In genomic region chr12:123469978-123470377, GRCh38 we compare ENCODE assay signal across 26 cellular contexts.
"Had no signal": no experiment of that assay in that cellular context is flagged by ENCODE, and none has a peak within 500 bp of the region (broad histone marks: within the 10 kb centered on the region; RNA-seq: fewer than 3 reads in every experiment).

No MANE protein-coding gene starts in this region.

- H3K9me3 ChIP-seq: body of pancreas, esophagus squamous epithelium, gastroesophageal sphincter had no signal

- H3K4me3 ChIP-seq: body of pancreas, esophagus squamous epithelium, gastroesophageal sphincter had no signal

- H3K27ac ChIP-seq: body of pancreas, epithelial cell of prostate, esophagus squamous epithelium, gastroesophageal sphincter, VCaP had no signal

- ATAC-seq: activated T-cell treated with anti-CD3 and anti-CD28 coated beads, Interleukin-2, amount 50 U/mL, for 72 hours; body of pancreas; gastroesophageal sphincter; WTC11 had no signal

- H3K27me3 ChIP-seq: body of pancreas, esophagus squamous epithelium, gastroesophageal sphincter had no signal

- H3K4me1 ChIP-seq: body of pancreas had no signal

- DNase-seq: activated CD4-positive, alpha-beta memory T cell treated with anti-CD3 and anti-CD28 coated beads, Interleukin-2, amount 10 ng/mL, durations not matched to agents 7 days and 5 days; activated CD4-positive, alpha-beta T cell treated with anti-CD3 and anti-CD28 coated beads for 1 hour; activated CD4-positive, alpha-beta T cell treated with anti-CD3 and anti-CD28 coated beads for 4 hours; activated CD4-positive, alpha-beta T cell treated with anti-CD3 and anti-CD28 coated beads, Interleukin-2, amount 10 ng/mL, durations not matched to agents 7 days and 5 days; activated CD4-positive, alpha-beta T cell treated with anti-CD3 and anti-CD28 coated beads, Interleukin-2, amount 50 U/mL, for 4 hours; activated CD8-positive, alpha-beta memory T cell treated with anti-CD3 and anti-CD28 coated beads, Interleukin-2, amount 50 U/mL, for 48 hours; activated gamma-delta T cell; activated naive CD4-positive, alpha-beta T cell; activated naive CD4-positive, alpha-beta T cell treated with anti-CD3 and anti-CD28 coated beads, Interleukin-2, amount 10 ng/mL, durations not matched to agents 7 days and 5 days; activated T-cell treated with anti-CD3 and anti-CD28 coated beads for 4 hours; activated T-cell treated with anti-CD3 and anti-CD28 coated beads, Interleukin-2, amount 50 U/mL, for 24 hours; activated T-cell treated with anti-CD3 and anti-CD28 coated beads, Interleukin-2, amount 50 U/mL, for 72 hours; amniotic stem cell; anterior cingulate cortex; body of pancreas; caudate nucleus; cortex of kidney; dermis blood vessel endothelial cell; effector CD8-positive, alpha-beta T cell; esophagus squamous epithelium; foreskin melanocyte; T-helper 2 cell had no signal
